1 cellular context compared by ENCODE assay signal in the genomic region with DNA sequence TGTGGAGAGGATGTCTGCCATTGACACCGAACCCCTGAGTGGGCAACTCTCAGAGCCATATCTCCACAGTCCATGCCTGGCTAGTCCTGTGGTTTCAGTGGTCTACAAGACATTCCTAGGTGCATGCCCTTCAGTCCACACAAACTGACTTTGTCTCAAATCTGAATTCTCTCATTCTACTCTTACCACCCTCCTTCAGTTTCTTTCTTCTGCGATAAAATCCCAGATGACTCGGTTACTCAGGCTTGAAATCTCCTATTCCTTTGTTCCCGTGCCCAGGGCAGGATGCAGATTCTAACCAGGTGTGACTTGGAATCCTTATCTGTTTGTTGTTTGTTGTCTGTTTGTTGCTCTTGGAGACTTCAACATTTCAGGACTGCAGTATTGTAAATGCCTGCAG.
TF ChIP-seq lines count a peak whose summit lies in the region.

No MANE protein-coding gene starts in this region.

TF ChIP-seq in WTC11, 78 proteins besides CTCF, POLR2A, EP300 and RAD21:
- TF ChIP-seq, protein P1, sequence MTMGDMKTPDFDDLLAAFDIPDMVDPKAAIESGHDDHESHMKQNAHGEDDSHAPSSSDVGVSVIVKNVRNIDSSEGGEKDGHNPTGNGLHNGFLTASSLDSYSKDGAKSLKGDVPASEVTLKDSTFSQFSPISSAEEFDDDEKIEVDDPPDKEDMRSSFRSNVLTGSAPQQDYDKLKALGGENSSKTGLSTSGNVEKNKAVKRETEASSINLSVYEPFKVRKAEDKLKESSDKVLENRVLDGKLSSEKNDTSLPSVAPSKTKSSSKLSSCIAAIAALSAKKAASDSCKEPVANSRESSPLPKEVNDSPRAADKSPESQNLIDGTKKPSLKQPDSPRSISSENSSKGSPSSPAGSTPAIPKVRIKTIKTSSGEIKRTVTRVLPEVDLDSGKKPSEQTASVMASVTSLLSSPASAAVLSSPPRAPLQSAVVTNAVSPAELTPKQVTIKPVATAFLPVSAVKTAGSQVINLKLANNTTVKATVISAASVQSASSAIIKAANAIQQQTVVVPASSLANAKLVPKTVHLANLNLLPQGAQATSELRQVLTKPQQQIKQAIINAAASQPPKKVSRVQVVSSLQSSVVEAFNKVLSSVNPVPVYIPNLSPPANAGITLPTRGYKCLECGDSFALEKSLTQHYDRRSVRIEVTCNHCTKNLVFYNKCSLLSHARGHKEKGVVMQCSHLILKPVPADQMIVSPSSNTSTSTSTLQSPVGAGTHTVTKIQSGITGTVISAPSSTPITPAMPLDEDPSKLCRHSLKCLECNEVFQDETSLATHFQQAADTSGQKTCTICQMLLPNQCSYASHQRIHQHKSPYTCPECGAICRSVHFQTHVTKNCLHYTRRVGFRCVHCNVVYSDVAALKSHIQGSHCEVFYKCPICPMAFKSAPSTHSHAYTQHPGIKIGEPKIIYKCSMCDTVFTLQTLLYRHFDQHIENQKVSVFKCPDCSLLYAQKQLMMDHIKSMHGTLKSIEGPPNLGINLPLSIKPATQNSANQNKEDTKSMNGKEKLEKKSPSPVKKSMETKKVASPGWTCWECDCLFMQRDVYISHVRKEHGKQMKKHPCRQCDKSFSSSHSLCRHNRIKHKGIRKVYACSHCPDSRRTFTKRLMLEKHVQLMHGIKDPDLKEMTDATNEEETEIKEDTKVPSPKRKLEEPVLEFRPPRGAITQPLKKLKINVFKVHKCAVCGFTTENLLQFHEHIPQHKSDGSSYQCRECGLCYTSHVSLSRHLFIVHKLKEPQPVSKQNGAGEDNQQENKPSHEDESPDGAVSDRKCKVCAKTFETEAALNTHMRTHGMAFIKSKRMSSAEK (CRISPR knock-in tag; IDR thresholded peaks at IDR 0.05; ENCODE audit: borderline replicate concordance), result no peak
- TF ChIP-seq RELA (CRISPR knock-in tag; IDR thresholded peaks at IDR 0.05; ENCODE audit: borderline replicate concordance) (no peak), NR3C1 (CRISPR knock-in tag; conservative IDR thresholded peaks at IDR 0.05; ENCODE audit: low read depth) (no peak), JAZF1 (CRISPR knock-in tag; IDR thresholded peaks at IDR 0.05) (no peak), ZNF121 (CRISPR knock-in tag; IDR thresholded peaks at IDR 0.05) (no peak), ETV6 (CRISPR knock-in tag; IDR thresholded peaks at IDR 0.05) (no peak), ZBTB21 (CRISPR knock-in tag; IDR thresholded peaks at IDR 0.05; ENCODE audit: borderline replicate concordance) (no peak), ZNF138 (CRISPR knock-in tag; conservative IDR thresholded peaks at IDR 0.05) (no peak), ZNF396 (CRISPR knock-in tag; IDR thresholded peaks at IDR 0.05; ENCODE audit: borderline replicate concordance) (no peak), GTF2I (CRISPR knock-in tag; conservative IDR thresholded peaks at IDR 0.05) (no peak), NR2C2 (CRISPR knock-in tag; IDR thresholded peaks at IDR 0.05) (no peak), KAT7 (CRISPR knock-in tag; IDR thresholded peaks at IDR 0.05; ENCODE audit: borderline replicate concordance) (no peak), TEAD1 (CRISPR knock-in tag; IDR thresholded peaks at IDR 0.05) (no peak)
- TF ChIP-seq, protein P2, sequence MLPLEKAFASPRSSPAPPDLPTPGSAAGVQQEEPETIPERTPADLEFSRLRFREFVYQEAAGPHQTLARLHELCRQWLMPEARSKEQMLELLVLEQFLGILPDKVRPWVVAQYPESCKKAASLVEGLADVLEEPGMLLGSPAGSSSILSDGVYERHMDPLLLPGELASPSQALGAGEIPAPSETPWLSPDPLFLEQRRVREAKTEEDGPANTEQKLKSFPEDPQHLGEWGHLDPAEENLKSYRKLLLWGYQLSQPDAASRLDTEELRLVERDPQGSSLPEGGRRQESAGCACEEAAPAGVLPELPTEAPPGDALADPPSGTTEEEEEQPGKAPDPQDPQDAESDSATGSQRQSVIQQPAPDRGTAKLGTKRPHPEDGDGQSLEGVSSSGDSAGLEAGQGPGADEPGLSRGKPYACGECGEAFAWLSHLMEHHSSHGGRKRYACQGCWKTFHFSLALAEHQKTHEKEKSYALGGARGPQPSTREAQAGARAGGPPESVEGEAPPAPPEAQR (CRISPR knock-in tag; IDR thresholded peaks at IDR 0.05), result no peak
- TF ChIP-seq, protein P3, sequence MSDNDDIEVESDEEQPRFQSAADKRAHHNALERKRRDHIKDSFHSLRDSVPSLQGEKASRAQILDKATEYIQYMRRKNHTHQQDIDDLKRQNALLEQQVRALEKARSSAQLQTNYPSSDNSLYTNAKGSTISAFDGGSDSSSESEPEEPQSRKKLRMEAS (CRISPR knock-in tag; IDR thresholded peaks at IDR 0.05), result no peak
- TF ChIP-seq, protein P4, sequence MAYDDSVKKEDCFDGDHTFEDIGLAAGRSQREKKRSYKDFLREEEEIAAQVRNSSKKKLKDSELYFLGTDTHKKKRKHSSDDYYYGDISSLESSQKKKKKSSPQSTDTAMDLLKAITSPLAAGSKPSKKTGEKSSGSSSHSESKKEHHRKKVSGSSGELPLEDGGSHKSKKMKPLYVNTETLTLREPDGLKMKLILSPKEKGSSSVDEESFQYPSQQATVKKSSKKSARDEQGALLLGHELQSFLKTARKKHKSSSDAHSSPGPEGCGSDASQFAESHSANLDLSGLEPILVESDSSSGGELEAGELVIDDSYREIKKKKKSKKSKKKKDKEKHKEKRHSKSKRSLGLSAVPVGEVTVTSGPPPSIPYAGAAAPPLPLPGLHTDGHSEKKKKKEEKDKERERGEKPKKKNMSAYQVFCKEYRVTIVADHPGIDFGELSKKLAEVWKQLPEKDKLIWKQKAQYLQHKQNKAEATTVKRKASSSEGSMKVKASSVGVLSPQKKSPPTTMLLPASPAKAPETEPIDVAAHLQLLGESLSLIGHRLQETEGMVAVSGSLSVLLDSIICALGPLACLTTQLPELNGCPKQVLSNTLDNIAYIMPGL (CRISPR knock-in tag; IDR thresholded peaks at IDR 0.05), result no peak
- TF ChIP-seq, protein P5, sequence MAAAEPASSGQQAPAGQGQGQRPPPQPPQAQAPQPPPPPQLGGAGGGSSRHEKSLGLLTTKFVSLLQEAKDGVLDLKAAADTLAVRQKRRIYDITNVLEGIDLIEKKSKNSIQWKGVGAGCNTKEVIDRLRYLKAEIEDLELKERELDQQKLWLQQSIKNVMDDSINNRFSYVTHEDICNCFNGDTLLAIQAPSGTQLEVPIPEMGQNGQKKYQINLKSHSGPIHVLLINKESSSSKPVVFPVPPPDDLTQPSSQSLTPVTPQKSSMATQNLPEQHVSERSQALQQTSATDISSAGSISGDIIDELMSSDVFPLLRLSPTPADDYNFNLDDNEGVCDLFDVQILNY (CRISPR knock-in tag; IDR thresholded peaks at IDR 0.05), result no peak
- TF ChIP-seq, protein P6, sequence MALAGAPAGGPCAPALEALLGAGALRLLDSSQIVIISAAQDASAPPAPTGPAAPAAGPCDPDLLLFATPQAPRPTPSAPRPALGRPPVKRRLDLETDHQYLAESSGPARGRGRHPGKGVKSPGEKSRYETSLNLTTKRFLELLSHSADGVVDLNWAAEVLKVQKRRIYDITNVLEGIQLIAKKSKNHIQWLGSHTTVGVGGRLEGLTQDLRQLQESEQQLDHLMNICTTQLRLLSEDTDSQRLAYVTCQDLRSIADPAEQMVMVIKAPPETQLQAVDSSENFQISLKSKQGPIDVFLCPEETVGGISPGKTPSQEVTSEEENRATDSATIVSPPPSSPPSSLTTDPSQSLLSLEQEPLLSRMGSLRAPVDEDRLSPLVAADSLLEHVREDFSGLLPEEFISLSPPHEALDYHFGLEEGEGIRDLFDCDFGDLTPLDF (CRISPR knock-in tag; IDR thresholded peaks at IDR 0.05), result no peak
- TF ChIP-seq, protein P7, sequence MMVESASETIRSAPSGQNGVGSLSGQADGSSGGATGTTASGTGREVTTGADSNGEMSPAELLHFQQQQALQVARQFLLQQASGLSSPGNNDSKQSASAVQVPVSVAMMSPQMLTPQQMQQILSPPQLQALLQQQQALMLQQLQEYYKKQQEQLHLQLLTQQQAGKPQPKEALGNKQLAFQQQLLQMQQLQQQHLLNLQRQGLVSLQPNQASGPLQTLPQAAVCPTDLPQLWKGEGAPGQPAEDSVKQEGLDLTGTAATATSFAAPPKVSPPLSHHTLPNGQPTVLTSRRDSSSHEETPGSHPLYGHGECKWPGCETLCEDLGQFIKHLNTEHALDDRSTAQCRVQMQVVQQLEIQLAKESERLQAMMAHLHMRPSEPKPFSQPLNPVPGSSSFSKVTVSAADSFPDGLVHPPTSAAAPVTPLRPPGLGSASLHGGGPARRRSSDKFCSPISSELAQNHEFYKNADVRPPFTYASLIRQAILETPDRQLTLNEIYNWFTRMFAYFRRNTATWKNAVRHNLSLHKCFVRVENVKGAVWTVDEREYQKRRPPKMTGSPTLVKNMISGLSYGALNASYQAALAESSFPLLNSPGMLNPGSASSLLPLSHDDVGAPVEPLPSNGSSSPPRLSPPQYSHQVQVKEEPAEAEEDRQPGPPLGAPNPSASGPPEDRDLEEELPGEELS (CRISPR knock-in tag; IDR thresholded peaks at IDR 0.05), result no peak
